26 cellular contexts compared by ENCODE assay signal in the genomic region with DNA sequence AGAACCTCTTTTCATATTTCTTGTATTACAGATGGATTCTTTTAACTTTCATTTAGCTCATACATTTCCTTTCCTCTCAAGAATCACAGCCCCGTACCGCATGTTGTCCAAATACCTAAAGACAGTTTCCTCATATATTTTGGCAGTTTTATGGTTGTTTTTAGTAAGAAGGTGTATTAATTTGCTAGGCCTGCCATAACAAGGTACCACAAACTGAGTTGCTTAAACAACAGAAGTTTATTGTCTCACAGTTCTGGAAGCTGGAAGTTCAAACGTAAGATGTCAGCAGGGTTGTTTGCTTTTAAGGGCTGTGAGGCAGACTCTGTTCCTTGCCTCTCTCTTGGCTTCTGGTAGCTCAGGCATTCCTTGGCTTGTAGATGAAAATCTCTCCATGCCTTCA.
"Had no signal": no experiment of that assay in that cellular context is flagged by ENCODE, and none has a peak within 500 bp of the region (broad histone marks: within the 10 kb centered on the region; RNA-seq: fewer than 3 reads in every experiment).

No MANE protein-coding gene starts in this region.

- DNase-seq: dorsolateral prefrontal cortex; effector CD4-positive, alpha-beta T cell; erythroblast; esophagus squamous epithelium; gastrocnemius medialis; heart right ventricle; hippocampal formation; islet precursor cell; left ventricle myocardium superior; lower lobe of right lung; naive B cell; right cardiac atrium; spleen; stimulated activated CD4-positive, alpha-beta T cell treated with anti-CD3 and anti-CD28 coated beads, Interleukin-4, amount 100 ng/mL, for 4 hours; stimulated activated naive CD8-positive, alpha-beta T cell treated with anti-CD3 and anti-CD28 coated beads, Interleukin-15, Interleukin-2, amounts not matched to agents 100 U/mL and 50 U/mL, for 24 hours; substantia nigra; testis; tibial artery; upper lobe of right lung had no signal

- H3K27ac ChIP-seq: dorsolateral prefrontal cortex, esophagus squamous epithelium, gastrocnemius medialis, heart right ventricle, lower lobe of right lung, neutrophil, prostate gland, skin epidermis, spleen, testis, tibial artery, upper lobe of right lung, vagina had no signal

- H3K4me3 Mint-ChIP-seq: naive B cell; natural killer cell treated with Interleukin-12 subunit alpha and Interleukin-12 subunit beta and Interleukin-15 and Interleukin-18, amount 100 ng/mL, for 72 hours; neural crest cell; stimulated activated memory B cell treated with anti-CD40 and anti-IgM and Interleukin-4, amounts not matched to agents 10 μg/mL and 1 μg/mL and 100 μg/mL, for 72 hours had no signal

- ATAC-seq: gastrocnemius medialis; heart right ventricle; left ventricle myocardium superior; lower lobe of right lung; natural killer cell treated with Interleukin-12 subunit alpha and Interleukin-12 subunit beta and Interleukin-15 and Interleukin-18, amount 100 ng/mL, for 72 hours; right cardiac atrium; stimulated activated memory B cell treated with anti-CD40 and anti-IgM and Interleukin-4, amounts not matched to agents 10 μg/mL and 1 μg/mL and 100 μg/mL, for 72 hours; stimulated activated naive CD8-positive, alpha-beta T cell treated with anti-CD3 and anti-CD28 coated beads, Interleukin-15, Interleukin-2, amounts not matched to agents 100 U/mL and 50 U/mL, for 24 hours; upper lobe of right lung had no signal

- H3K9me3 Mint-ChIP-seq: natural killer cell treated with Interleukin-12 subunit alpha and Interleukin-12 subunit beta and Interleukin-15 and Interleukin-18, amount 100 ng/mL, for 72 hours had no signal

- H3K4me3 ChIP-seq: dorsolateral prefrontal cortex, esophagus squamous epithelium, gastrocnemius medialis, heart right ventricle, lower lobe of right lung, prostate gland, skin epidermis, spleen, testis, tibial artery, upper lobe of right lung, vagina had no signal

- H3K4me1 ChIP-seq: esophagus squamous epithelium, lower lobe of right lung, prostate gland, spleen, testis, upper lobe of right lung, vagina had no signal

- H3K36me3 Mint-ChIP-seq: natural killer cell treated with Interleukin-12 subunit alpha and Interleukin-12 subunit beta and Interleukin-15 and Interleukin-18, amount 100 ng/mL, for 72 hours; stimulated activated memory B cell treated with anti-CD40 and anti-IgM and Interleukin-4, amounts not matched to agents 10 μg/mL and 1 μg/mL and 100 μg/mL, for 72 hours had no signal

- H3K27ac Mint-ChIP-seq: naive B cell; natural killer cell treated with Interleukin-12 subunit alpha and Interleukin-12 subunit beta and Interleukin-15 and Interleukin-18, amount 100 ng/mL, for 72 hours; stimulated activated memory B cell treated with anti-CD40 and anti-IgM and Interleukin-4, amounts not matched to agents 10 μg/mL and 1 μg/mL and 100 μg/mL, for 72 hours had no signal

- H3K4me1 Mint-ChIP-seq: naive B cell; stimulated activated memory B cell treated with anti-CD40 and anti-IgM and Interleukin-4, amounts not matched to agents 10 μg/mL and 1 μg/mL and 100 μg/mL, for 72 hours had no signal

- H3K36me3 ChIP-seq: esophagus squamous epithelium, gastrocnemius medialis, heart right ventricle, lower lobe of right lung, neutrophil, prostate gland, spleen, tibial artery, upper lobe of right lung, vagina had no signal

- H3K27me3 ChIP-seq: gastrocnemius medialis, testis, tibial artery, upper lobe of right lung, vagina had no signal

- H3K9me3 ChIP-seq: esophagus squamous epithelium, gastrocnemius medialis, lower lobe of right lung, neutrophil, prostate gland, testis, upper lobe of right lung, vagina had no signal
